Comparison of ENCODE assay signal across 16 cellular contexts in the genomic region with DNA sequence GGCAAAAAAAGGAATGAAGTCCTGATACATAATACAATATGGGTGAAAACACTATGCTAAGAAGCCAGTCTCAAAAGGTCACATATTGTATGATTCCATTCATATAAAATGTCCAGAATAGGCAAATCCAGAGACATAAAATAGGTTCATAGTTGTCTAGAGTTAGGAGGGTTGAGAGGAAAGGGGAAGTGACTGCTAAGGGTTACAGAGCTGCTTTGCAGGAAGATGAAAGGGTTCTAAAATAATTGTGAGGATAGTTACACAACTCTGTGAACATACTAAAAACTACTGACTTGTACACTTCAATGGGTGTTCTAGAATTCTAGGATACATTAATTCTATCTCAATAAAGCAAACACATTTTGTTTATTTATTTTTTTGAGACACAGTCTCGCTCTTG.
"Had no signal": no experiment of that assay in that cellular context is flagged by ENCODE, and none has a peak within 500 bp of the region (broad histone marks: within the 10 kb centered on the region; RNA-seq: fewer than 3 reads in every experiment).

No MANE protein-coding gene starts in this region.

- H3K4me3 ChIP-seq: neural progenitor cell, pancreas, smooth muscle cell had no signal

- H3K27me3 Mint-ChIP-seq: activated naive CD8-positive, alpha-beta T cell treated with anti-CD3 and anti-CD28 coated beads for 36 hours; activated T-cell treated with anti-CD3 and anti-CD28 coated beads, Interleukin-2, amount 50 U/mL, for 24 hours had no signal

- H3K4me1 ChIP-seq: neural progenitor cell, pancreas had no signal

- H3K4me1 Mint-ChIP-seq: activated CD8-positive, alpha-beta memory T cell treated with anti-CD3 and anti-CD28 coated beads, Interleukin-2, amount 10 ng/mL, durations not matched to agents 7 days and 5 days; activated naive CD8-positive, alpha-beta T cell treated with anti-CD3 and anti-CD28 coated beads for 36 hours; mesothelial cell of epicardium had no signal

- H3K27ac ChIP-seq: neural progenitor cell, pancreas had no signal

- H3K27me3 ChIP-seq: neural progenitor cell, pancreas had no signal

- H3K36me3 Mint-ChIP-seq: activated CD8-positive, alpha-beta memory T cell treated with anti-CD3 and anti-CD28 coated beads, Interleukin-2, amount 10 ng/mL, durations not matched to agents 7 days and 5 days; activated naive CD8-positive, alpha-beta T cell treated with anti-CD3 and anti-CD28 coated beads for 36 hours; neural progenitor cell had no signal

- H3K36me3 ChIP-seq: neural progenitor cell, pancreas had no signal

- DNase-seq: activated CD4-positive, CD25-positive, alpha-beta regulatory T cell; activated CD8-positive, alpha-beta memory T cell treated with anti-CD3 and anti-CD28 coated beads, Interleukin-2, amount 10 ng/mL, durations not matched to agents 7 days and 5 days; activated gamma-delta T cell treated with Interleukin-2 at 50 U/mL for 16 hours; activated naive CD8-positive, alpha-beta T cell treated with anti-CD3 and anti-CD28 coated beads for 36 hours; activated T-cell treated with anti-CD3 and anti-CD28 coated beads, Interleukin-2, amount 50 U/mL, for 24 hours; anterior cingulate cortex; dermis blood vessel endothelial cell; endodermal cell; erythroblast; hippocampal formation; pancreas; right cardiac atrium had no signal

- H3K27ac Mint-ChIP-seq: activated CD8-positive, alpha-beta memory T cell treated with anti-CD3 and anti-CD28 coated beads, Interleukin-2, amount 10 ng/mL, durations not matched to agents 7 days and 5 days; activated T-cell treated with anti-CD3 and anti-CD28 coated beads, Interleukin-2, amount 50 U/mL, for 24 hours; endodermal cell; mesothelial cell of epicardium; neural progenitor cell had no signal

- ATAC-seq: activated CD8-positive, alpha-beta memory T cell treated with anti-CD3 and anti-CD28 coated beads, Interleukin-2, amount 10 ng/mL, durations not matched to agents 7 days and 5 days; pancreas; right cardiac atrium had no signal

- H3K9me3 ChIP-seq: pancreas had no signal

- H3K9me3 Mint-ChIP-seq: activated naive CD8-positive, alpha-beta T cell treated with anti-CD3 and anti-CD28 coated beads for 36 hours; activated T-cell treated with anti-CD3 and anti-CD28 coated beads, Interleukin-2, amount 50 U/mL, for 24 hours; endodermal cell; mesothelial cell of epicardium; neural progenitor cell had no signal

- FAIRE-seq: pancreas, urothelium cell line had no signal

- H3K4me3 Mint-ChIP-seq: activated CD8-positive, alpha-beta memory T cell treated with anti-CD3 and anti-CD28 coated beads, Interleukin-2, amount 10 ng/mL, durations not matched to agents 7 days and 5 days; activated naive CD8-positive, alpha-beta T cell treated with anti-CD3 and anti-CD28 coated beads for 36 hours; activated T-cell treated with anti-CD3 and anti-CD28 coated beads, Interleukin-2, amount 50 U/mL, for 24 hours; endodermal cell; mesothelial cell of epicardium; neural progenitor cell had no signal
